In the genomic region with DNA sequence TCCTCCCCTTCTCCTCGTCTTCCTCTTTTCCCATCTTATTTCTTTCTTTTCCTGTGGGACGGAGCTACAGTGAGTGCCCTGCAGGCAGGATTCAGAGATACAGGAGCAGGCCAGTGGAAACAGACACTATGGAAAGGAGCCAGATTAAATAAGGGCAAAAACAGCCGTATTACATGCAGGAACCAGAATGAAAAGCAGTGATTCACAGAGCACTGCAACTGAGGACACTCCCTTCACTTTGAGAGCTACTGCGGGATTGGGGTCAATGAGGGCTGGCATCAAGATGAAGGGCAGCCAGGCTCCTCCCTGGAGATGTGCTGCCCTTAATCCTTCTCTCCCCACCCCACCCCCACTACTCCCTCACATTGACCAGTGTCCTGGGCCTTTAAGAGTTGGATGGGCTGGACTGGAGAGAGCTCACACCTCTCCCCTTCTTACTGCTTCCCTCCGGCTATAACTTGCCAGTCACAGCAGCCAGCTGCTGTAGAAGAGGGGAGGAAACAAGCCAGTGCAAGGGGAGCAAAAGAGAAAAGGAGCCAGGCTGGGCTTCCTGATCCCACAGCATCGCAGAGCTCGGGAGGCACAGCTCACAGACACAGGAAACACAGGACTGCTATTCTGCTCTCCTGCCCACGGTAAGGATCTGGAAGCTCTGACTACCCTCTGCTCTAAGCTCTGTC, we compare ENCODE assay signal across 9 cellular contexts. TPM values are rescaled to one million over a fixed set of nuclear protein-coding genes. Genes with fewer than 3 reads are reported as not detected.
A peak's percentile ranks its signal among the peaks of the same experiment; 100 is the strongest.
DNase-seq lines count a peak whose midpoint lies in the region; ATAC-seq and TF ChIP-seq lines count a peak whose summit lies in the region.
"Had no signal": no experiment of that assay in that cellular context is flagged by ENCODE, and none has a peak within 500 bp of the region (broad histone marks: within the 10 kb centered on the region; RNA-seq: fewer than 3 reads in every experiment).

Gene PLCD4 (plus strand): TSS at position 464 of the 680 bp plus-strand sequence. CDS start 7,841 bp downstream, outside the sequence.

- POLR2A ChIA-PET in GM10248 (lab: Yijun Ruan, JAX): no interaction called here

- peak within 1 kb of the TSS in 1 of 2 experiments; percentile 17; a peak in 1 of 5 replicates for H3K4me3 Mint-ChIP-seq in H9
- H3K4me3 Mint-ChIP-seq: effector memory CD8-positive, alpha-beta T cell had no signal

- H2BK12ac ChIP-seq in H9 (ENCODE audit: insufficient read length, low read depth, low read length): no peak within 1 kb of the TSS

- no peaks in the 10 kb centered on the region for H3K9me3 Mint-ChIP-seq in H9
- H3K9me3 Mint-ChIP-seq: effector memory CD8-positive, alpha-beta T cell had no signal

- H3K23ac ChIP-seq in H9 (ENCODE audit: insufficient read length, low read depth, low read length): no peak within 1 kb of the TSS

- no peak within 1 kb of the TSS for H2AK5ac ChIP-seq in H9 (ENCODE audit: insufficient read length, low read length)

- H2AFZ ChIP-seq in H9 (ENCODE audit: low read length): no peak within 1 kb of the TSS

- TF ChIP-seq POLR2A in spleen (IDR thresholded peaks at IDR 0.05): no peak

- intact Hi-C loops in spleen (cut with DNase I; ENCODE audit: low total_unique reads): no loop called here

- no peak within 1 kb of the TSS for H3K56ac ChIP-seq in H9 (ENCODE audit: insufficient read length, low read depth, low read length)

- H3K4me3 ChIP-seq in skeletal muscle satellite cell (ENCODE audit: low read length) (peak within 1 kb of the TSS; percentile 55), spleen (no peak within 1 kb of the TSS)

- no peaks in the 10 kb centered on the region for H3K23me2 ChIP-seq in H9 (ENCODE audit: insufficient read length, low read depth, low read length, poor library complexity, severe bottlenecking)

- no peak for TF ChIP-seq CTCF in H9 (conservative IDR thresholded peaks at IDR 0.05)
- no peak for TF ChIP-seq CTCF in GM10248 (IDR thresholded peaks at IDR 0.05; ENCODE audit: control extremely low read depth, extremely low read depth, low read depth, missing control alignments)
- TF ChIP-seq CTCF in spleen (IDR thresholded peaks at IDR 0.05 in 8 of 11, conservative IDR thresholded peaks at IDR 0.05 in 3 of 11): peak in 1 of 11 experiments; percentile 10

- CTCF ChIA-PET in GM10248 (lab: Yijun Ruan, JAX): interaction anchor here (1.2 to 2.0 kb wide), 5 partner anchors 9 to 40 kb away, joined by 3 to 7 read pairs (median 5); no protein-coding TSS in a partner anchor

- H4K5ac ChIP-seq in H9 (ENCODE audit: insufficient read length, low read depth, low read length): no peak within 1 kb of the TSS

- H3K14ac ChIP-seq in H9 (ENCODE audit: insufficient read depth, low read length): no peak within 1 kb of the TSS

- DNase-seq in H9: peak; percentile 44
- DNase-seq in amniotic stem cell (lab: John Stamatoyannopoulos, UW): peak; percentile 72
- DNase-seq in hepatic stellate cell (ENCODE audit: low spot score): peak; percentile 75
- DNase-seq in stimulated activated naive CD4-positive, alpha-beta T cell treated with Interleukin-2 at 50 U/mL for 16 hours (lab: John Stamatoyannopoulos, UW): no peak
- DNase-seq in GM10248 (ENCODE audit: extremely low spot score): no peak
- DNase-seq in spleen: no peak
- DNase-seq: effector memory CD8-positive, alpha-beta T cell had no signal

- no peaks in the 10 kb centered on the region for H3K79me1 ChIP-seq in H9 (ENCODE audit: insufficient read depth, low read depth, low read length, poor library complexity, severe bottlenecking)

- H3K36me3 ChIP-seq in skeletal muscle satellite cell (ENCODE audit: insufficient read depth, low read length): no peaks in the 10 kb centered on the region
- no peaks in the 10 kb centered on the region for H3K36me3 ChIP-seq in spleen

- no peak within 1 kb of the TSS for H2BK120ac ChIP-seq in H9 (ENCODE audit: low read depth, low read length, poor library complexity, severe bottlenecking)

- H2BK5ac ChIP-seq in H9 (ENCODE audit: insufficient read length, low read length): no peak within 1 kb of the TSS

- H4K20me1 ChIP-seq in H9 (ENCODE audit: control insufficient read depth, insufficient read depth, insufficient read length): no peaks in the 10 kb centered on the region

- H3K27me3 ChIP-seq in H9 (ENCODE audit: insufficient read depth, low read length) (no peaks in the 10 kb centered on the region), skeletal muscle satellite cell (ENCODE audit: control insufficient read depth, insufficient read depth, low read length) (peaks cover 2% of the 10 kb centered on the region), spleen (replicated peaks in 1 of 7) (peaks cover 0 to 9% (median 0%) of the 10 kb centered on the region in 7 donors)

- no peak within 1 kb of the TSS for H2BK15ac ChIP-seq in H9 (ENCODE audit: low read depth, low read length)

- no peaks in the 10 kb centered on the region; a peak in 1 of 7 replicates for H3K36me3 Mint-ChIP-seq in H9 (ENCODE audit: insufficient read depth in 1 of 3, low read depth in 3 of 3)

- peak within 1 kb of the TSS; percentile 1 to 47 (median 37); a peak in 4 of 7 replicates for H3K27ac Mint-ChIP-seq in H9
- H3K27ac Mint-ChIP-seq: effector memory CD8-positive, alpha-beta T cell had no signal

- H3K4me1 Mint-ChIP-seq in H9: peaks cover 10 to 13% of the 10 kb centered on the region in 2 experiments

- no peak within 1 kb of the TSS for H3K4me2 ChIP-seq in H9 (ENCODE audit: insufficient read depth, insufficient read length, low read length)
- H3K4me2 ChIP-seq in skeletal muscle satellite cell (ENCODE audit: low read length): peak within 1 kb of the TSS; percentile 76

- H4K91ac ChIP-seq in H9 (ENCODE audit: insufficient read length, low read depth, low read length): no peak within 1 kb of the TSS

- no peak within 1 kb of the TSS for H3K18ac ChIP-seq in H9 (ENCODE audit: insufficient read length, low read depth, low read length)

- no CpG with 5 or more reads among the region's 8 CpGs for WGBS in H9 (ENCODE audit: extremely low coverage, insufficient read length, low lambda C conversion rate)
- WGBS in spleen, 5 donors: 27 to 45% (median 34%) methylated on average over 8 of the region's 8 CpGs

- no peak within 1 kb of the TSS for H3K9ac ChIP-seq in H9 (ENCODE audit: extremely low read depth, insufficient read length, low read length)
- H3K9ac ChIP-seq in skeletal muscle satellite cell (ENCODE audit: low read depth, low read length): peak within 1 kb of the TSS; percentile 59

- no peak within 1 kb of the TSS for H3K4ac ChIP-seq in H9 (ENCODE audit: low read depth, low read length)

- H4K8ac ChIP-seq in H9 (replicated peaks; ENCODE audit: insufficient read length, low read depth, low read length): no peak within 1 kb of the TSS

- H3T11ph ChIP-seq in H9 (ENCODE audit: low read length): no peak within 1 kb of the TSS

- H3K27me3 Mint-ChIP-seq in H9 (ENCODE audit: low read depth): no peaks in the 10 kb centered on the region; the same call in 1 of the 2 replicates

- no peak within 1 kb of the TSS for H3K27ac ChIP-seq in H9 (ENCODE audit: insufficient read length, low read depth, low read length)
- peak within 1 kb of the TSS in 4 of 8 donors; percentile 28 to 33 (median 29) for H3K27ac ChIP-seq in spleen

- no peak within 1 kb of the TSS for H2BK20ac ChIP-seq in H9 (ENCODE audit: low read depth, low read length, poor library complexity, severe bottlenecking)

- no peaks in the 10 kb centered on the region for H3K4me1 ChIP-seq in H9 (ENCODE audit: insufficient read depth, low read length)
- peaks cover 24% of the 10 kb centered on the region for H3K4me1 ChIP-seq in skeletal muscle satellite cell (ENCODE audit: control insufficient read depth, insufficient read depth, low read length)
- H3K4me1 ChIP-seq in spleen: no peaks in the 10 kb centered on the region

- H3K9me3 ChIP-seq in H9 (ENCODE audit: control insufficient read depth, low read depth, low read length) (no peaks in the 10 kb centered on the region), skeletal muscle satellite cell (replicated peaks; ENCODE audit: low read length) (no peaks in the 10 kb centered on the region), spleen (no peaks in the 10 kb centered on the region)

- ATAC-seq in GM19328 (IDR thresholded peaks at IDR 0.05; ENCODE audit: unreplicated experiment): no peak
- ATAC-seq: effector memory CD8-positive, alpha-beta T cell had no signal

- H3K79me2 ChIP-seq in H9 (ENCODE audit: insufficient read depth, low read length): no peaks in the 10 kb centered on the region

RNA-seq across cellular contexts. Expression of gene PLCD4, which starts in this region (rescaled TPM):
- total RNA-seq in H9 (2021) (0.18 and 0.42 TPM in 2 replicates), spleen (under 1 TPM; 0.13 to 0.92 (median 0.64) TPM)
- total RNA-seq in skeletal muscle satellite cell (2012; rRNA removed): 1.8 and 3.1 TPM in 2 replicates
- under 1 TPM; 0.19 to 0.26 (median 0.23) TPM for polyA plus RNA-seq in spleen

Comparison
In these comparisons a context has a peak if more than half of its experiments do, and no peak if none do; other contexts are left out.
1. Peak in DNase-seq in H9; RNA of the gene not detected or under 1 TPM.
2. DNase-seq: peak in amniotic stem cell (single experiment) and hepatic stellate cell (single experiment); none in stimulated activated naive CD4-positive, alpha-beta T cell treated with Interleukin-2 at 50 U/mL for 16 hours (single experiment), GM10248 (single experiment) and spleen (single experiment).